8 cellular contexts compared by ENCODE assay signal in genomic region chr11:94238154-94238735, GRCh38.
DNase-seq lines count a peak whose midpoint lies in the region; ATAC-seq and TF ChIP-seq lines count a peak whose summit lies in the region.
"Not testable (repeated sequence)": the region's sequence is repeated elsewhere in the genome, so short reads cannot be mapped to it uniquely, and the experiment has no call there.

No MANE protein-coding gene starts in this region.

- H3K36me3 Mint-ChIP-seq in CD8-positive, alpha-beta memory T cell = not testable (repeated sequence)

- H3K27ac ChIP-seq in CD8-positive, alpha-beta memory T cell (ENCODE audit: low read depth, low read length); PC-9; lung (ENCODE audit: low read depth in 1 of 2, low read length in 1 of 2); gastrocnemius medialis; testis: not testable (repeated sequence)

- H3K4me1 ChIP-seq in CD8-positive, alpha-beta memory T cell (ENCODE audit: insufficient read depth, low read length); PC-9 (replicated peaks; ENCODE audit: insufficient read depth); lung (ENCODE audit: control insufficient read depth in 2 of 2, insufficient read depth in 2 of 2, low read length in 2 of 2); gastrocnemius medialis; testis: not testable (repeated sequence)

- 93 to 96% methylated on average over 24 of the region's 24 CpGs for WGBS in lung, 2 donors
- 88 to 90% methylated on average over 24 of the region's 24 CpGs for WGBS in testis, 2 donors

- H3F3A ChIP-seq in PC-9 (ENCODE audit: insufficient read depth, low read depth) = not testable (repeated sequence)

- H3K27me3 ChIP-seq in CD8-positive, alpha-beta memory T cell (ENCODE audit: insufficient read depth, low read length, poor library complexity, severe bottlenecking); lung (ENCODE audit: control insufficient read depth, insufficient read depth); gastrocnemius medialis; testis: not testable (repeated sequence)
- peaks cover 34% of the 10 kb centered on the region for H3K27me3 ChIP-seq in PC-9 (ENCODE audit: insufficient read depth, low read depth)

- H3K4me3 ChIP-seq in CD8-positive, alpha-beta memory T cell (ENCODE audit: low read length); lung; testis: not testable (repeated sequence)
- H3K4me3 ChIP-seq in PC-9 = peak overlapping the region; percentile 9; the same call in 1 of the 2 replicates
- H3K4me3 ChIP-seq in gastrocnemius medialis = peak overlapping the region in 1 of 4 donors; percentile 8

- POLR2A ChIA-PET in CD8-positive, alpha-beta memory T cell (lab: Charles Lee); PC-9 (lab: Charles Lee; ENCODE audit: unreplicated experiment): not testable (repeated sequence)

- CTCF ChIA-PET in CD8-positive, alpha-beta memory T cell (lab: Charles Lee); PC-9 (lab: Charles Lee): not testable (repeated sequence)

- not testable (repeated sequence) for H3K27ac Mint-ChIP-seq in CD8-positive, alpha-beta memory T cell

- not testable (repeated sequence) for H4K20me1 ChIP-seq in PC-9 (ENCODE audit: insufficient read depth)

- H3K27me3 Mint-ChIP-seq in CD8-positive, alpha-beta memory T cell = not testable (repeated sequence)

- not testable (repeated sequence) for H3K4me3 Mint-ChIP-seq in CD8-positive, alpha-beta memory T cell

- H3K9me3 ChIP-seq in CD8-positive, alpha-beta memory T cell (ENCODE audit: low read length); PC-9 (ENCODE audit: insufficient read depth, low read depth); testis: not testable (repeated sequence)
- H3K9me3 ChIP-seq in lung (ENCODE audit: control insufficient read depth in 2 of 2, insufficient read depth in 1 of 2, low read length in 1 of 2) (peaks cover 11 to 17% of the 10 kb centered on the region in 2 donors), gastrocnemius medialis (peaks cover 3 to 11% (median 5%) of the 10 kb centered on the region in 3 donors)

- intact Hi-C loops in PC-9 (cut with micrococcal nuclease; ENCODE audit: unreplicated experiment); Right ventricle myocardium superior (cut with DNase I); gastrocnemius medialis (cut with DNase I; ENCODE audit: low total_unique reads); testis (cut with DNase I; ENCODE audit: low total_unique reads): not testable (repeated sequence)

- H3K9me2 ChIP-seq in PC-9 (ENCODE audit: insufficient read depth) = not testable (repeated sequence)

- H3K79me2 ChIP-seq in PC-9 (ENCODE audit: low read depth) = not testable (repeated sequence)

- DNase-seq in CD8-positive, alpha-beta memory T cell = peak; percentile 1 to 64 (median 6)
- DNase-seq in PC-9 = not testable (repeated sequence)
- peak; percentile 57 for DNase-seq in activated CD8-positive, alpha-beta memory T cell treated with anti-CD3 and anti-CD28 coated beads for 24 hours
- peak; percentile 1 for DNase-seq in central memory CD4-positive, alpha-beta T cell
- peak; percentile 49 for DNase-seq in Right ventricle myocardium superior
- peak; percentile 66 for DNase-seq in lung (ENCODE audit: low spot score)
- DNase-seq in gastrocnemius medialis = peak; percentile 14 to 21
- DNase-seq in testis = peak; percentile 20

- peaks cover 3 to 18% (median 9%) of the 10 kb centered on the region in 5 donors for H3K9me3 Mint-ChIP-seq in CD8-positive, alpha-beta memory T cell

- not testable (repeated sequence) for BruUV-seq in PC-9 (replicated peaks; lab: Mats Ljungman, UMichigan)

- H3K36me3 ChIP-seq in CD8-positive, alpha-beta memory T cell (ENCODE audit: insufficient read depth, low read length); PC-9 (ENCODE audit: low read depth); lung (ENCODE audit: control insufficient read depth in 2 of 2, insufficient read depth in 2 of 2, low read length in 2 of 2); gastrocnemius medialis; testis (ENCODE audit: low read depth, missing control alignments): not testable (repeated sequence)

- TF ChIP-seq CTCF in PC-9 (conservative IDR thresholded peaks at IDR 0.05); lung (IDR thresholded peaks at IDR 0.05; ENCODE audit: control extremely low read depth, extremely low read depth); gastrocnemius medialis (IDR thresholded peaks at IDR 0.05 in 4 of 5, conservative IDR thresholded peaks at IDR 0.05 in 1 of 5); testis (IDR thresholded peaks at IDR 0.05): not testable (repeated sequence)

- H3K4me1 Mint-ChIP-seq in CD8-positive, alpha-beta memory T cell = not testable (repeated sequence)

- H2AFZ ChIP-seq in PC-9 = peak overlapping the region; percentile 12; the same call in 1 of the 2 replicates

- TF ChIP-seq POLR2A in gastrocnemius medialis (IDR thresholded peaks at IDR 0.05); testis (IDR thresholded peaks at IDR 0.05): not testable (repeated sequence)

- in situ Hi-C loops in gastrocnemius medialis (cut with MboI; ENCODE audit: low sequenced_read_pairs in 4 of 4) = not testable (repeated sequence)

- ATAC-seq in Right ventricle myocardium superior (ENCODE audit: poor library complexity); gastrocnemius medialis: not testable (repeated sequence)
- peak; percentile 34 for ATAC-seq in lung (ENCODE audit: insufficient read depth, low FRiP score)

- peak overlapping the region; percentile 57 for H3K4me2 ChIP-seq in PC-9
